7 cellular contexts compared by ENCODE assay signal in genomic region chr17:74736423-74737298, GRCh38. TPM values are rescaled to one million over a fixed set of nuclear protein-coding genes. Genes with fewer than 3 reads are reported as not detected.
DNase-seq lines count a peak whose midpoint lies in the region; ATAC-seq, FAIRE-seq and TF ChIP-seq lines count a peak whose summit lies in the region.

RAB37 (plus strand) TSS chr17:74737256; CDS start chr17:74737273, 17 bp downstream.

- peak within 1 kb of the TSS; percentile 61 for H3K4me2 ChIP-seq in Karpas-422 (ENCODE audit: low read depth, low read length, poor library complexity, severe bottlenecking)

- H3K4me1 ChIP-seq in Karpas-422 (ENCODE audit: low read length) = peaks cover 17% of the 10 kb centered on the region
- no peaks in the 10 kb centered on the region for H3K4me1 ChIP-seq in foreskin keratinocyte
- H3K4me1 ChIP-seq in pancreas = peaks cover 0 to 10% (median 0%) of the 10 kb centered on the region in 3 donors

- peaks cover 18% of the 10 kb centered on the region for H3K27me3 Mint-ChIP-seq in WTC11 (ENCODE audit: low read depth)

- FAIRE-seq in pancreas (lab: Jason Lieb, UNC) = no peak

- no peak within 1 kb of the TSS for H3K27ac ChIP-seq in Karpas-422 (ENCODE audit: low read length)
- no peak within 1 kb of the TSS for H3K27ac ChIP-seq in foreskin keratinocyte
- peak within 1 kb of the TSS in 3 of 4 donors; percentile 49 to 62 (median 53) for H3K27ac ChIP-seq in pancreas

- no peaks in the 10 kb centered on the region for H3K79me2 ChIP-seq in Karpas-422 (ENCODE audit: low read length)

- H3K4me3 Mint-ChIP-seq in WTC11 = peak within 1 kb of the TSS; percentile 81

- intact Hi-C loops in pancreas (cut with DNase I) = loop anchor here in 1 of 3 donors (5.0 kb wide), 2 partner anchors 36 to 84 kb away; no protein-coding TSS in a partner anchor

- no peaks in the 10 kb centered on the region for H3K9me3 Mint-ChIP-seq in WTC11

- 0 out of 2 replicates have a peak within 1 kb of the TSS, but pooled peaks have one; percentile 35 for H3K9ac ChIP-seq in Karpas-422 (ENCODE audit: low read length)

- no peak for TF ChIP-seq CTCF in WTC11 (IDR thresholded peaks at IDR 0.05)
- peak; percentile 55 for TF ChIP-seq CTCF in foreskin keratinocyte (conservative IDR thresholded peaks at IDR 0.05)
- TF ChIP-seq CTCF in pancreas (IDR thresholded peaks at IDR 0.05) = no peak

- H3K9me3 ChIP-seq in Karpas-422 (ENCODE audit: low read length) = no peaks in the 10 kb centered on the region; the same call in 1 of the 2 replicates
- no peaks in the 10 kb centered on the region for H3K9me3 ChIP-seq in pancreas

- no peak for TF ChIP-seq POLR2A in erythroblast (IDR thresholded peaks at IDR 0.05; ENCODE audit: low read length)

- H4K20me1 ChIP-seq in Karpas-422 (ENCODE audit: insufficient read depth, low read depth, low read length) = no peaks in the 10 kb centered on the region

- DNase-seq in Karpas-422 (peak; percentile 79), WTC11 (ENCODE audit: low spot score) (peak; percentile 70), foreskin keratinocyte (no peak), pancreas (peak in 4 of 6 donors; percentile 57 to 74 (median 62)), erythroblast (lab: John Stamatoyannopoulos, UW) (no peak)

- H3K4me3 ChIP-seq in Karpas-422 (ENCODE audit: low read length) (peak within 1 kb of the TSS; percentile 58; the same call in 1 of the 2 replicates), pancreas (peak within 1 kb of the TSS in 2 of 4 donors; percentile 29 to 41)

- peak within 1 kb of the TSS; percentile 22; the same call in 1 of the 2 replicates for H3K27ac Mint-ChIP-seq in WTC11

- H3K36me3 ChIP-seq in Karpas-422 (ENCODE audit: insufficient read depth, low read length) = no peaks in the 10 kb centered on the region
- H3K36me3 ChIP-seq in pancreas = no peaks in the 10 kb centered on the region

- ATAC-seq in GM18498 (IDR thresholded peaks at IDR 0.05; ENCODE audit: unreplicated experiment) (peak; percentile 36), WTC11 (peak; percentile 58), foreskin keratinocyte (peak; percentile 31), pancreas (peak; percentile 73 to 79 (median 75)), GM18858 (IDR thresholded peaks at IDR 0.05; ENCODE audit: unreplicated experiment) (no peak)

- no peaks in the 10 kb centered on the region for H3K36me3 Mint-ChIP-seq in WTC11

- peaks cover 27% of the 10 kb centered on the region for H3K4me1 Mint-ChIP-seq in WTC11

- peaks cover 2% of the 10 kb centered on the region; the same call in 1 of the 2 replicates for H3K27me3 ChIP-seq in Karpas-422 (ENCODE audit: low read length)
- H3K27me3 ChIP-seq in foreskin keratinocyte = peaks cover 56% of the 10 kb centered on the region
- peaks cover 0 to 4% (median 0%) of the 10 kb centered on the region in 4 donors for H3K27me3 ChIP-seq in pancreas

- WGBS in pancreas, 2 donors = 3% methylated on average over 58 to 70 of the region's 70 CpGs

- no peaks in the 10 kb centered on the region for H3K9me2 ChIP-seq in Karpas-422 (replicated peaks; ENCODE audit: insufficient read depth, low read length)

- peak within 1 kb of the TSS; percentile 92 for H2AFZ ChIP-seq in Karpas-422 (ENCODE audit: low read length)

- POLR2A ChIA-PET in WTC11 (lab: Charles Lee) = interaction anchor here (0.6 to 3.2 kb wide), 10 partner anchors 8 to 282 kb away, joined by 3 to 13 read pairs (median 4); partner anchors contain the start of gene NAT9

- CTCF ChIA-PET in WTC11 (lab: Charles Lee) = interaction anchor here (0.5 to 5.2 kb wide), 67 partner anchors 7 to 379 kb away, joined by 3 to 296 read pairs (median 5); partner anchors contain the start of genes CD300A, CD300H, FDXR and GRIN2C

TF ChIP-seq in WTC11, 78 proteins besides CTCF, POLR2A, EP300 and RAD21 (continues in another document):
- no peak for TF ChIP-seq RORB (CRISPR knock-in tag; IDR thresholded peaks at IDR 0.05)
- no peak for TF ChIP-seq TCF7 (CRISPR knock-in tag; IDR thresholded peaks at IDR 0.05; ENCODE audit: low read depth)
- no peak for TF ChIP-seq ZNF138 (CRISPR knock-in tag; conservative IDR thresholded peaks at IDR 0.05)
- TF ChIP-seq ARID4B (CRISPR knock-in tag; IDR thresholded peaks at IDR 0.05; ENCODE audit: borderline replicate concordance) = peak; percentile 72; the same call in 1 of the 2 replicates
- TF ChIP-seq GRHL2 (CRISPR knock-in tag; IDR thresholded peaks at IDR 0.05; ENCODE audit: insufficient replicate concordance, severe bottlenecking) = no peak
- TF ChIP-seq HMGXB4 (CRISPR knock-in tag; IDR thresholded peaks at IDR 0.05) = peak; percentile 86
- no peak for TF ChIP-seq ZBTB43 (CRISPR knock-in tag; IDR thresholded peaks at IDR 0.05)
- TF ChIP-seq FOXK1 (CRISPR knock-in tag; IDR thresholded peaks at IDR 0.05) = 0 out of 2 replicates have a peak, but pooled peaks have one; percentile 20
- peak; percentile 41; the same call in 1 of the 2 replicates for TF ChIP-seq TP53 (CRISPR knock-in tag; IDR thresholded peaks at IDR 0.05)

RNA-seq across cellular contexts. Expression of gene RAB37, which starts in this region (rescaled TPM):
- 0.07 TPM in 1 of 2 replicates, not detected in the other for total RNA-seq in Karpas-422 (2014; rRNA removed; shearing (Covaris generic); ENCODE audit: low replicate concordance)
- total RNA-seq in WTC11 (2021) (8.8 to 9.4 TPM (median 8.9 TPM) in 3 replicates), foreskin keratinocyte (not detected in 2 replicates), pancreas (1 to 10 TPM in 3 of 6 donors, under 1 TPM in 3; 0.79 to 1.8 (median 1.2) TPM)
- polyA plus RNA-seq in foreskin keratinocyte (not detected in 2 replicates), pancreas (1 to 10 TPM; 1.3 to 3.1 TPM)

Comparison
In these comparisons a context has a peak if more than half of its experiments do, and no peak if none do; other contexts are left out.
1. Peak in DNase-seq, H3K4me3 ChIP-seq, H3K9ac ChIP-seq and H3K4me2 ChIP-seq in Karpas-422; RNA of the gene not detected or under 1 TPM.
2. Peak in ATAC-seq in foreskin keratinocyte; RNA of the gene not detected or under 1 TPM.
3. DNase-seq: peak in WTC11 (single experiment) and pancreas (4 of 6); none in foreskin keratinocyte (0 of 2) and erythroblast (0 of 2).
4. H3K27ac ChIP-seq: peak in pancreas (3 of 4); none in Karpas-422 (single experiment) and foreskin keratinocyte (single experiment).